In genomic region chr7:35993663-35994622, GRCh38 we compare ENCODE assay signal across 15 cellular contexts.
DNase-seq lines count a peak whose midpoint lies in the region; ATAC-seq, FAIRE-seq and TF ChIP-seq lines count a peak whose summit lies in the region.
"Had no signal": no experiment of that assay in that cellular context is flagged by ENCODE, and none has a peak within 500 bp of the region (broad histone marks: within the 10 kb centered on the region; RNA-seq: fewer than 3 reads in every experiment).

No MANE protein-coding gene starts in this region.

- H3K9me3 ChIP-seq in RWPE2 (ENCODE audit: severe bottlenecking) (no peaks in the 10 kb centered on the region), small intestine (ENCODE audit: control insufficient read depth, low read depth) (no peaks in the 10 kb centered on the region)
- H3K9me3 ChIP-seq: esophagus muscularis mucosa had no signal

- no peak for TF ChIP-seq CTCF in RWPE2 (IDR thresholded peaks at IDR 0.05; ENCODE audit: poor library complexity, severe bottlenecking)

- 71 to 82% (median 76%) methylated on average over 8 of the region's 8 CpGs for WGBS in small intestine, 3 donors

- no peaks in the 10 kb centered on the region for H3K36me3 ChIP-seq in RWPE2 (ENCODE audit: low read depth)
- no peaks in the 10 kb centered on the region for H3K36me3 ChIP-seq in small intestine (ENCODE audit: control insufficient read depth in 2 of 2, insufficient read depth in 2 of 2, low read length in 2 of 2)
- H3K36me3 ChIP-seq: cardiac muscle cell, esophagus muscularis mucosa had no signal

- DNase-seq in HPDE6-E6E7 (ENCODE audit: extremely low spot score) (peak; percentile 53), RWPE2 (ENCODE audit: low spot score) (no peak), fibroblast of the conjunctiva (ENCODE audit: low read depth) (peak; percentile 45), small intestine (peak; percentile 16), NCI-H1694 treated with DMSO at 0.1 percent for 48 hours (lab: John Stamatoyannopoulos, UW) (no peak), dedifferentiated amniotic fluid mesenchymal stem cell (ENCODE audit: extremely low spot score) (no peak), Kasumi-1 (lab: John Stamatoyannopoulos, UW) (no peak)
- DNase-seq: activated CD8-positive, alpha-beta T cell treated with anti-CD3 and anti-CD28 coated beads for 36 hours; activated effector memory CD4-positive, alpha-beta T cell treated with Interleukin-2 at 50 U/mL for 16 hours; immature natural killer cell; KBM-7; NCI-H2171; OCI-M1 had no signal

- no peak overlapping the region for H3K4me3 ChIP-seq in RWPE2 (ENCODE audit: severe bottlenecking)
- no peak overlapping the region for H3K4me3 ChIP-seq in small intestine (ENCODE audit: low read depth in 1 of 2, low read length in 2 of 2)
- H3K4me3 ChIP-seq: cardiac muscle cell, esophagus muscularis mucosa had no signal

- H3K27me3 ChIP-seq in RWPE2 (ENCODE audit: insufficient read depth, poor library complexity, severe bottlenecking), result no peaks in the 10 kb centered on the region
- no peaks in the 10 kb centered on the region for H3K27me3 ChIP-seq in small intestine (ENCODE audit: control insufficient read depth in 2 of 2, insufficient read depth in 2 of 2, low read length in 2 of 2)
- H3K27me3 ChIP-seq: cardiac muscle cell, esophagus muscularis mucosa had no signal

- no peak for FAIRE-seq in small intestine (lab: Jason Lieb, UNC)

- ATAC-seq in RWPE2 (ENCODE audit: low read depth), result peak; percentile 97
- ATAC-seq: activated CD8-positive, alpha-beta T cell treated with anti-CD3 and anti-CD28 coated beads for 36 hours had no signal

- H3K27ac ChIP-seq in RWPE2 (ENCODE audit: poor library complexity, severe bottlenecking), result peak overlapping the region; percentile 60
- H3K27ac ChIP-seq in small intestine (ENCODE audit: low read depth in 1 of 2, low read length in 1 of 2), result no peak overlapping the region
- H3K27ac ChIP-seq: cardiac muscle cell, esophagus muscularis mucosa had no signal

- H3K4me1 ChIP-seq in RWPE2 (ENCODE audit: insufficient read depth, poor library complexity, severe bottlenecking), result peaks cover 19% of the 10 kb centered on the region
- no peaks in the 10 kb centered on the region for H3K4me1 ChIP-seq in small intestine (ENCODE audit: control insufficient read depth in 2 of 2, insufficient read depth in 1 of 2, low read depth in 1 of 2, low read length in 1 of 2)

Comparison
In these comparisons a context has a peak if more than half of its experiments do, and no peak if none do; other contexts are left out.
1. DNase-seq: peak in HPDE6-E6E7 (single experiment), fibroblast of the conjunctiva (single experiment) and small intestine (single experiment); none in RWPE2 (single experiment), NCI-H1694 treated with DMSO at 0.1 percent for 48 hours (single experiment), dedifferentiated amniotic fluid mesenchymal stem cell (single experiment) and Kasumi-1 (0 of 2).